In the genomic region with DNA sequence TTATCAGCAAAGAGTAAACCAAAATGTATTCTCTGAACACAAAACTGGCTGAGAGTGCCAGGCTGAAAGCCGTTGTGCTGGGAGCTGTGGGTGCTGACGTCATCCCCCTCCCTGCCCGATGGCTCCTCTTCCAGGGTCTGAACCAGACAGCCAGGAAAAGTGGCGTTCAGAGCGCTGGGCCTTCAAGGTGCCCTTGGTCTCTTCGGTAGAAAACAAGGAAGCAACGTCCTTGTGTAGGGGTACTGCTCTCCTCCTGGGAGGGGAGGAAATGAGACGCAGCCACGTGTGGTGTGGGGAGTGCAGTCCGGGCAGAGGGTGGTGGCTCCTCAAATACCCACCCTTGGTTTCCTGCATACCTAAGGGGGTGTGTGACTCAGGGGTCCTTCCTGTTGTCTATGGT, we compare ENCODE assay signal across 1 cellular context.
TF ChIP-seq lines count a peak whose summit lies in the region.

No MANE protein-coding gene starts in this region.

TF ChIP-seq in H1, 55 proteins besides CTCF, POLR2A, EP300 and RAD21 (continued from another document):
- TF ChIP-seq, protein P1, sequence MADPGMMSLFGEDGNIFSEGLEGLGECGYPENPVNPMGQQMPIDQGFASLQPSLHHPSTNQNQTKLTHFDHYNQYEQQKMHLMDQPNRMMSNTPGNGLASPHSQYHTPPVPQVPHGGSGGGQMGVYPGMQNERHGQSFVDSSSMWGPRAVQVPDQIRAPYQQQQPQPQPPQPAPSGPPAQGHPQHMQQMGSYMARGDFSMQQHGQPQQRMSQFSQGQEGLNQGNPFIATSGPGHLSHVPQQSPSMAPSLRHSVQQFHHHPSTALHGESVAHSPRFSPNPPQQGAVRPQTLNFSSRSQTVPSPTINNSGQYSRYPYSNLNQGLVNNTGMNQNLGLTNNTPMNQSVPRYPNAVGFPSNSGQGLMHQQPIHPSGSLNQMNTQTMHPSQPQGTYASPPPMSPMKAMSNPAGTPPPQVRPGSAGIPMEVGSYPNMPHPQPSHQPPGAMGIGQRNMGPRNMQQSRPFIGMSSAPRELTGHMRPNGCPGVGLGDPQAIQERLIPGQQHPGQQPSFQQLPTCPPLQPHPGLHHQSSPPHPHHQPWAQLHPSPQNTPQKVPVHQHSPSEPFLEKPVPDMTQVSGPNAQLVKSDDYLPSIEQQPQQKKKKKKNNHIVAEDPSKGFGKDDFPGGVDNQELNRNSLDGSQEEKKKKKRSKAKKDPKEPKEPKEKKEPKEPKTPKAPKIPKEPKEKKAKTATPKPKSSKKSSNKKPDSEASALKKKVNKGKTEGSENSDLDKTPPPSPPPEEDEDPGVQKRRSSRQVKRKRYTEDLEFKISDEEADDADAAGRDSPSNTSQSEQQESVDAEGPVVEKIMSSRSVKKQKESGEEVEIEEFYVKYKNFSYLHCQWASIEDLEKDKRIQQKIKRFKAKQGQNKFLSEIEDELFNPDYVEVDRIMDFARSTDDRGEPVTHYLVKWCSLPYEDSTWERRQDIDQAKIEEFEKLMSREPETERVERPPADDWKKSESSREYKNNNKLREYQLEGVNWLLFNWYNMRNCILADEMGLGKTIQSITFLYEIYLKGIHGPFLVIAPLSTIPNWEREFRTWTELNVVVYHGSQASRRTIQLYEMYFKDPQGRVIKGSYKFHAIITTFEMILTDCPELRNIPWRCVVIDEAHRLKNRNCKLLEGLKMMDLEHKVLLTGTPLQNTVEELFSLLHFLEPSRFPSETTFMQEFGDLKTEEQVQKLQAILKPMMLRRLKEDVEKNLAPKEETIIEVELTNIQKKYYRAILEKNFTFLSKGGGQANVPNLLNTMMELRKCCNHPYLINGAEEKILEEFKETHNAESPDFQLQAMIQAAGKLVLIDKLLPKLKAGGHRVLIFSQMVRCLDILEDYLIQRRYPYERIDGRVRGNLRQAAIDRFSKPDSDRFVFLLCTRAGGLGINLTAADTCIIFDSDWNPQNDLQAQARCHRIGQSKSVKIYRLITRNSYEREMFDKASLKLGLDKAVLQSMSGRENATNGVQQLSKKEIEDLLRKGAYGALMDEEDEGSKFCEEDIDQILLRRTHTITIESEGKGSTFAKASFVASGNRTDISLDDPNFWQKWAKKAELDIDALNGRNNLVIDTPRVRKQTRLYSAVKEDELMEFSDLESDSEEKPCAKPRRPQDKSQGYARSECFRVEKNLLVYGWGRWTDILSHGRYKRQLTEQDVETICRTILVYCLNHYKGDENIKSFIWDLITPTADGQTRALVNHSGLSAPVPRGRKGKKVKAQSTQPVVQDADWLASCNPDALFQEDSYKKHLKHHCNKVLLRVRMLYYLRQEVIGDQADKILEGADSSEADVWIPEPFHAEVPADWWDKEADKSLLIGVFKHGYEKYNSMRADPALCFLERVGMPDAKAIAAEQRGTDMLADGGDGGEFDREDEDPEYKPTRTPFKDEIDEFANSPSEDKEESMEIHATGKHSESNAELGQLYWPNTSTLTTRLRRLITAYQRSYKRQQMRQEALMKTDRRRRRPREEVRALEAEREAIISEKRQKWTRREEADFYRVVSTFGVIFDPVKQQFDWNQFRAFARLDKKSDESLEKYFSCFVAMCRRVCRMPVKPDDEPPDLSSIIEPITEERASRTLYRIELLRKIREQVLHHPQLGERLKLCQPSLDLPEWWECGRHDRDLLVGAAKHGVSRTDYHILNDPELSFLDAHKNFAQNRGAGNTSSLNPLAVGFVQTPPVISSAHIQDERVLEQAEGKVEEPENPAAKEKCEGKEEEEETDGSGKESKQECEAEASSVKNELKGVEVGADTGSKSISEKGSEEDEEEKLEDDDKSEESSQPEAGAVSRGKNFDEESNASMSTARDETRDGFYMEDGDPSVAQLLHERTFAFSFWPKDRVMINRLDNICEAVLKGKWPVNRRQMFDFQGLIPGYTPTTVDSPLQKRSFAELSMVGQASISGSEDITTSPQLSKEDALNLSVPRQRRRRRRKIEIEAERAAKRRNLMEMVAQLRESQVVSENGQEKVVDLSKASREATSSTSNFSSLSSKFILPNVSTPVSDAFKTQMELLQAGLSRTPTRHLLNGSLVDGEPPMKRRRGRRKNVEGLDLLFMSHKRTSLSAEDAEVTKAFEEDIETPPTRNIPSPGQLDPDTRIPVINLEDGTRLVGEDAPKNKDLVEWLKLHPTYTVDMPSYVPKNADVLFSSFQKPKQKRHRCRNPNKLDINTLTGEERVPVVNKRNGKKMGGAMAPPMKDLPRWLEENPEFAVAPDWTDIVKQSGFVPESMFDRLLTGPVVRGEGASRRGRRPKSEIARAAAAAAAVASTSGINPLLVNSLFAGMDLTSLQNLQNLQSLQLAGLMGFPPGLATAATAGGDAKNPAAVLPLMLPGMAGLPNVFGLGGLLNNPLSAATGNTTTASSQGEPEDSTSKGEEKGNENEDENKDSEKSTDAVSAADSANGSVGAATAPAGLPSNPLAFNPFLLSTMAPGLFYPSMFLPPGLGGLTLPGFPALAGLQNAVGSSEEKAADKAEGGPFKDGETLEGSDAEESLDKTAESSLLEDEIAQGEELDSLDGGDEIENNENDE (IDR thresholded peaks at IDR 0.05; ENCODE audit: insufficient replicate concordance, low read length): no peak
- no peak for TF ChIP-seq SAP30 (IDR thresholded peaks at IDR 0.05; ENCODE audit: insufficient read depth, insufficient replicate concordance, low read length)
- no peak for TF ChIP-seq RXRA (IDR thresholded peaks at IDR 0.05; ENCODE audit: insufficient read depth, low read depth, low read length)
- TF ChIP-seq CHD1 (IDR thresholded peaks at IDR 0.05; ENCODE audit: low read depth, low read length): no peak
- no peak for TF ChIP-seq TEAD4 (IDR thresholded peaks at IDR 0.05; ENCODE audit: low read depth, low read length)
- TF ChIP-seq CTBP2 (IDR thresholded peaks at IDR 0.05; ENCODE audit: borderline replicate concordance, insufficient read depth, insufficient read length, low read length): no peak
